ENCODE assay signal across 3 cellular contexts in the genomic region with DNA sequence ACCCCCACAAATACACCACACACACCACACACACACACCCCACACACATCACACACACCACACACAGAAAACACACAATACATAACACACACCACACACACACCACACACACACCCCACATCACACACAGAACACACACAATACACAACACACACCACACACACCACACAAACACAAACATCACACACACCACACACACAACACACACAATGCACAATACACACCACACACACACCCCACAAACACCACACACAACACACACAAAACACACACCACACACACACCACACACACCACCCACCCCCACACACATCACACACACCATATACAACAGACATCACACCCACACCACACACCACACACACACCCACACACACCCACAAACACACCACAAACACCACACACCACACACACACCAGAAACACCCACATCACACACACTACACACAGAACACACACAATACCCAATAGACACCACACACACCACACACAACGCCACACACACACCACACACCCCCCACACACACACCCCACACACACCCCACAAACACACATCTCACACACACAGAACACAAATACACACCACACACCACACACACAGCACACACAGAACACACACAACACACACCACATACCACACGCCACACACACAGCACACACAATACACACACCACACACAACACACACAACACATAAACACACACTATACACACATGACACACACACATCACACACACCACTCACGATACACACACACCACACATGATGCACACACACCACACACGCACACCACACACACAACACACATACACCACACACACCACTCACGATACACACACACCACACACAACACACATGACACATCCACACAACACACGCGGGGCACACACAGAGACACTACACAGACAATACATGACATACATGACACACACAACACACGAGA.
TF ChIP-seq lines count a peak whose summit lies in the region.

No MANE protein-coding gene starts in this region.

TF ChIP-seq in HEK293T, 16 proteins besides CTCF, POLR2A, EP300 and RAD21:
- TF ChIP-seq LEF1 (IDR thresholded peaks at IDR 0.05; ENCODE audit: borderline replicate concordance) (no peak), TARDBP (IDR thresholded peaks at IDR 0.05) (0 out of 2 replicates have a peak, but pooled peaks have one; percentile 14)

TF ChIP-seq in GM12878, 131 proteins besides CTCF, POLR2A, EP300 and RAD21:
- 0 out of 2 replicates have a peak, but pooled peaks have one; percentile 24 for TF ChIP-seq NBN (IDR thresholded peaks at IDR 0.05)
- TF ChIP-seq, protein P1, sequence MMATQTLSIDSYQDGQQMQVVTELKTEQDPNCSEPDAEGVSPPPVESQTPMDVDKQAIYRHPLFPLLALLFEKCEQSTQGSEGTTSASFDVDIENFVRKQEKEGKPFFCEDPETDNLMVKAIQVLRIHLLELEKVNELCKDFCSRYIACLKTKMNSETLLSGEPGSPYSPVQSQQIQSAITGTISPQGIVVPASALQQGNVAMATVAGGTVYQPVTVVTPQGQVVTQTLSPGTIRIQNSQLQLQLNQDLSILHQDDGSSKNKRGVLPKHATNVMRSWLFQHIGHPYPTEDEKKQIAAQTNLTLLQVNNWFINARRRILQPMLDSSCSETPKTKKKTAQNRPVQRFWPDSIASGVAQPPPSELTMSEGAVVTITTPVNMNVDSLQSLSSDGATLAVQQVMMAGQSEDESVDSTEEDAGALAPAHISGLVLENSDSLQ (IDR thresholded peaks at IDR 0.05): no peak
TF ChIP-seq in GM12878: peak in this region for 1.

TF ChIP-seq in GM23338, 12 proteins besides CTCF, POLR2A, EP300 and RAD21:
- TF ChIP-seq EZH2 (IDR thresholded peaks at IDR 0.05; ENCODE audit: low read depth, unreplicated experiment): no peak
- no peak for TF ChIP-seq POLR2AphosphoS5 (IDR thresholded peaks at IDR 0.05; ENCODE audit: low read depth)
- no peak for TF ChIP-seq JUNB (IDR thresholded peaks at IDR 0.05; ENCODE audit: unreplicated experiment)
- no peak for TF ChIP-seq STAT1 (IDR thresholded peaks at IDR 0.05; ENCODE audit: unreplicated experiment)
- TF ChIP-seq, protein P2, sequence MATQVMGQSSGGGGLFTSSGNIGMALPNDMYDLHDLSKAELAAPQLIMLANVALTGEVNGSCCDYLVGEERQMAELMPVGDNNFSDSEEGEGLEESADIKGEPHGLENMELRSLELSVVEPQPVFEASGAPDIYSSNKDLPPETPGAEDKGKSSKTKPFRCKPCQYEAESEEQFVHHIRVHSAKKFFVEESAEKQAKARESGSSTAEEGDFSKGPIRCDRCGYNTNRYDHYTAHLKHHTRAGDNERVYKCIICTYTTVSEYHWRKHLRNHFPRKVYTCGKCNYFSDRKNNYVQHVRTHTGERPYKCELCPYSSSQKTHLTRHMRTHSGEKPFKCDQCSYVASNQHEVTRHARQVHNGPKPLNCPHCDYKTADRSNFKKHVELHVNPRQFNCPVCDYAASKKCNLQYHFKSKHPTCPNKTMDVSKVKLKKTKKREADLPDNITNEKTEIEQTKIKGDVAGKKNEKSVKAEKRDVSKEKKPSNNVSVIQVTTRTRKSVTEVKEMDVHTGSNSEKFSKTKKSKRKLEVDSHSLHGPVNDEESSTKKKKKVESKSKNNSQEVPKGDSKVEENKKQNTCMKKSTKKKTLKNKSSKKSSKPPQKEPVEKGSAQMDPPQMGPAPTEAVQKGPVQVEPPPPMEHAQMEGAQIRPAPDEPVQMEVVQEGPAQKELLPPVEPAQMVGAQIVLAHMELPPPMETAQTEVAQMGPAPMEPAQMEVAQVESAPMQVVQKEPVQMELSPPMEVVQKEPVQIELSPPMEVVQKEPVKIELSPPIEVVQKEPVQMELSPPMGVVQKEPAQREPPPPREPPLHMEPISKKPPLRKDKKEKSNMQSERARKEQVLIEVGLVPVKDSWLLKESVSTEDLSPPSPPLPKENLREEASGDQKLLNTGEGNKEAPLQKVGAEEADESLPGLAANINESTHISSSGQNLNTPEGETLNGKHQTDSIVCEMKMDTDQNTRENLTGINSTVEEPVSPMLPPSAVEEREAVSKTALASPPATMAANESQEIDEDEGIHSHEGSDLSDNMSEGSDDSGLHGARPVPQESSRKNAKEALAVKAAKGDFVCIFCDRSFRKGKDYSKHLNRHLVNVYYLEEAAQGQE (IDR thresholded peaks at IDR 0.05; ENCODE audit: unreplicated experiment): no peak
- TF ChIP-seq NANOG (IDR thresholded peaks at IDR 0.05; ENCODE audit: borderline replicate concordance): no peak
- TF ChIP-seq ZNF331 (CRISPR knock-in tag; IDR thresholded peaks at IDR 0.05; ENCODE audit: low read depth): no peak
- TF ChIP-seq ZNF114 (CRISPR knock-in tag; IDR thresholded peaks at IDR 0.05): no peak
- TF ChIP-seq, protein P3, sequence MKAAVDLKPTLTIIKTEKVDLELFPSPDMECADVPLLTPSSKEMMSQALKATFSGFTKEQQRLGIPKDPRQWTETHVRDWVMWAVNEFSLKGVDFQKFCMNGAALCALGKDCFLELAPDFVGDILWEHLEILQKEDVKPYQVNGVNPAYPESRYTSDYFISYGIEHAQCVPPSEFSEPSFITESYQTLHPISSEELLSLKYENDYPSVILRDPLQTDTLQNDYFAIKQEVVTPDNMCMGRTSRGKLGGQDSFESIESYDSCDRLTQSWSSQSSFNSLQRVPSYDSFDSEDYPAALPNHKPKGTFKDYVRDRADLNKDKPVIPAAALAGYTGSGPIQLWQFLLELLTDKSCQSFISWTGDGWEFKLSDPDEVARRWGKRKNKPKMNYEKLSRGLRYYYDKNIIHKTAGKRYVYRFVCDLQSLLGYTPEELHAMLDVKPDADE (IDR thresholded peaks at IDR 0.05): no peak
- no peak for TF ChIP-seq EZH2phosphoT487 (IDR thresholded peaks at IDR 0.05; ENCODE audit: unreplicated experiment)
- no peak for TF ChIP-seq CREB1 (CRISPR knock-in tag; IDR thresholded peaks at IDR 0.05; ENCODE audit: low read depth)
- TF ChIP-seq, protein P4, sequence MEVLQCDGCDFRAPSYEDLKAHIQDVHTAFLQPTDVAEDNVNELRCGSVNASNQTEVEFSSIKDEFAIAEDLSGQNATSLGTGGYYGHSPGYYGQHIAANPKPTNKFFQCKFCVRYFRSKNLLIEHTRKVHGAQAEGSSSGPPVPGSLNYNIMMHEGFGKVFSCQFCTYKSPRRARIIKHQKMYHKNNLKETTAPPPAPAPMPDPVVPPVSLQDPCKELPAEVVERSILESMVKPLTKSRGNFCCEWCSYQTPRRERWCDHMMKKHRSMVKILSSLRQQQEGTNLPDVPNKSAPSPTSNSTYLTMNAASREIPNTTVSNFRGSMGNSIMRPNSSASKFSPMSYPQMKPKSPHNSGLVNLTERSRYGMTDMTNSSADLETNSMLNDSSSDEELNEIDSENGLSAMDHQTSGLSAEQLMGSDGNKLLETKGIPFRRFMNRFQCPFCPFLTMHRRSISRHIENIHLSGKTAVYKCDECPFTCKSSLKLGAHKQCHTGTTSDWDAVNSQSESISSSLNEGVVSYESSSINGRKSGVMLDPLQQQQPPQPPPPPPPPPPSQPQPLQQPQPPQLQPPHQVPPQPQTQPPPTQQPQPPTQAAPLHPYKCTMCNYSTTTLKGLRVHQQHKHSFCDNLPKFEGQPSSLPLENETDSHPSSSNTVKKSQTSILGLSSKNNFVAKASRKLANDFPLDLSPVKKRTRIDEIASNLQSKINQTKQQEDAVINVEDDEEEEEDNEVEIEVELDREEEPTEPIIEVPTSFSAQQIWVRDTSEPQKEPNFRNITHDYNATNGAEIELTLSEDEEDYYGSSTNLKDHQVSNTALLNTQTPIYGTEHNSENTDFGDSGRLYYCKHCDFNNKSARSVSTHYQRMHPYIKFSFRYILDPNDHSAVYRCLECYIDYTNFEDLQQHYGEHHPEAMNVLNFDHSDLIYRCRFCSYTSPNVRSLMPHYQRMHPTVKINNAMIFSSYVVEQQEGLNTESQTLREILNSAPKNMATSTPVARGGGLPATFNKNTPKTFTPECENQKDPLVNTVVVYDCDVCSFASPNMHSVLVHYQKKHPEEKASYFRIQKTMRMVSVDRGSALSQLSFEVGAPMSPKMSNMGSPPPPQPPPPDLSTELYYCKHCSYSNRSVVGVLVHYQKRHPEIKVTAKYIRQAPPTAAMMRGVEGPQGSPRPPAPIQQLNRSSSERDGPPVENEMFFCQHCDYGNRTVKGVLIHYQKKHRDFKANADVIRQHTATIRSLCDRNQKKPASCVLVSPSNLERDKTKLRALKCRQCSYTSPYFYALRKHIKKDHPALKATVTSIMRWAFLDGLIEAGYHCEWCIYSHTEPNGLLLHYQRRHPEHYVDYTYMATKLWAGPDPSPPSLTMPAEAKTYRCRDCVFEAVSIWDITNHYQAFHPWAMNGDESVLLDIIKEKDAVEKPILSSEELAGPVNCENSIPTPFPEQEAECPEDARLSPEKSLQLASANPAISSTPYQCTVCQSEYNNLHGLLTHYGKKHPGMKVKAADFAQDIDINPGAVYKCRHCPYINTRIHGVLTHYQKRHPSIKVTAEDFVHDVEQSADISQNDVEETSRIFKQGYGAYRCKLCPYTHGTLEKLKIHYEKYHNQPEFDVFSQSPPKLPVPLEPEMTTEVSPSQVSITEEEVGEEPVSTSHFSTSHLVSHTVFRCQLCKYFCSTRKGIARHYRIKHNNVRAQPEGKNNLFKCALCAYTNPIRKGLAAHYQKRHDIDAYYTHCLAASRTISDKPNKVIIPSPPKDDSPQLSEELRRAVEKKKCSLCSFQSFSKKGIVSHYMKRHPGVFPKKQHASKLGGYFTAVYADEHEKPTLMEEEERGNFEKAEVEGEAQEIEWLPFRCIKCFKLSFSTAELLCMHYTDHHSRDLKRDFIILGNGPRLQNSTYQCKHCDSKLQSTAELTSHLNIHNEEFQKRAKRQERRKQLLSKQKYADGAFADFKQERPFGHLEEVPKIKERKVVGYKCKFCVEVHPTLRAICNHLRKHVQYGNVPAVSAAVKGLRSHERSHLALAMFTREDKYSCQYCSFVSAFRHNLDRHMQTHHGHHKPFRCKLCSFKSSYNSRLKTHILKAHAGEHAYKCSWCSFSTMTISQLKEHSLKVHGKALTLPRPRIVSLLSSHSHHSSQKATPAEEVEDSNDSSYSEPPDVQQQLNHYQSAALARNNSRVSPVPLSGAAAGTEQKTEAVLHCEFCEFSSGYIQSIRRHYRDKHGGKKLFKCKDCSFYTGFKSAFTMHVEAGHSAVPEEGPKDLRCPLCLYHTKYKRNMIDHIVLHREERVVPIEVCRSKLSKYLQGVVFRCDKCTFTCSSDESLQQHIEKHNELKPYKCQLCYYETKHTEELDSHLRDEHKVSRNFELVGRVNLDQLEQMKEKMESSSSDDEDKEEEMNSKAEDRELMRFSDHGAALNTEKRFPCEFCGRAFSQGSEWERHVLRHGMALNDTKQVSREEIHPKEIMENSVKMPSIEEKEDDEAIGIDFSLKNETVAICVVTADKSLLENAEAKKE (CRISPR knock-in tag; IDR thresholded peaks at IDR 0.05): no peak
